Comparison of ENCODE assay signal across 20 cellular contexts in genomic region chr2:112713585-112713925, GRCh38. TPM values are rescaled to one million over a fixed set of nuclear protein-coding genes. Genes with fewer than 3 reads are reported as not detected.
"Had no signal": no experiment of that assay in that cellular context is flagged by ENCODE, and none has a peak within 500 bp of the region (broad histone marks: within the 10 kb centered on the region; RNA-seq: fewer than 3 reads in every experiment).

No MANE protein-coding gene starts in this region.

- H3K27ac ChIP-seq: adrenal gland, body of pancreas, ovary, tibial artery, uterus had no signal

- H3K27ac Mint-ChIP-seq: endodermal cell had no signal

- H3K4me3 Mint-ChIP-seq: central memory CD8-positive, alpha-beta T cell; endodermal cell had no signal

- ATAC-seq: body of pancreas; left colon; naive thymus-derived CD4-positive, alpha-beta T cell had no signal

- H3K4me2 ChIP-seq: SK-N-SH had no signal

- H3K9ac ChIP-seq: SK-N-SH had no signal

- H3K9me3 Mint-ChIP-seq: central memory CD8-positive, alpha-beta T cell; endodermal cell had no signal

- H3K27me3 Mint-ChIP-seq: central memory CD8-positive, alpha-beta T cell had no signal

- H3K9me3 ChIP-seq: adrenal gland, body of pancreas, ovary, SK-N-SH, tibial artery, uterus had no signal

- H3K36me3 ChIP-seq: adrenal gland, ovary, tibial artery, uterus had no signal

- DNase-seq: activated CD4-positive, CD25-positive, alpha-beta regulatory T cell; activated CD8-positive, alpha-beta memory T cell treated with anti-CD3 and anti-CD28 coated beads, Interleukin-2, amount 50 U/mL, for 4 hours; activated naive CD4-positive, alpha-beta T cell treated with anti-CD3 and anti-CD28 coated beads, Interleukin-2, amount 50 U/mL, for 16 hours; body of pancreas; endodermal cell; glutamatergic neuron; left colon; ovary; SK-N-SH; tibial artery; uterus had no signal

- H3K4me1 Mint-ChIP-seq: central memory CD8-positive, alpha-beta T cell had no signal

- H3K4me3 ChIP-seq: adrenal gland, body of pancreas, lung, ovary, tibial artery, uterus had no signal

- H3K27me3 ChIP-seq: adrenal gland, body of pancreas, ovary, uterus had no signal

- H3K4me1 ChIP-seq: adrenal gland, body of pancreas, tibial artery, uterus had no signal

RNA-seq across cellular contexts. Expression of gene NT5DC4, which starts 7.3 kb away (rescaled TPM):
- total RNA-seq: body of pancreas; dermis blood vessel endothelial cell; endodermal cell; fibroblast of villous mesenchyme; left colon; mononuclear cell; ovary; T-helper 1 cell treated with Interleukin-12 subunit alpha and Interleukin-12 subunit beta and Interleukin-4 antibody, amounts not matched to agents 30 ng/mL and 1 ng/mL, for 36 hours; uterus had no signal
- polyA plus RNA-seq: esophagus; naive thymus-derived CD4-positive, alpha-beta T cell; ovary; SK-N-SH had no signal

RNA-seq across cellular contexts. Expression of gene CKAP2L, which starts 50.9 kb away (rescaled TPM):
- polyA plus RNA-seq: naive thymus-derived CD4-positive, alpha-beta T cell had no signal
